23 cellular contexts compared by ENCODE assay signal in genomic region chr1:46423574-46424240, GRCh38. TPM values are rescaled to one million over a fixed set of nuclear protein-coding genes. Genes with fewer than 3 reads are reported as not detected.
DNase-seq lines count a peak whose midpoint lies in the region; TF ChIP-seq lines count a peak whose summit lies in the region.
"Had no signal": no experiment of that assay in that cellular context is flagged by ENCODE, and none has a peak within 500 bp of the region (broad histone marks: within the 10 kb centered on the region; RNA-seq: fewer than 3 reads in every experiment).

No MANE protein-coding gene starts in this region.

- CTCF ChIA-PET in activated naive CD4-positive, alpha-beta T cell treated with anti-CD3 and anti-CD28 coated beads, Interleukin-2, amount 10 ng/mL, durations not matched to agents 7 days and 5 days (lab: Charles Lee): no interaction called here
- CTCF ChIA-PET in activated CD4-positive, alpha-beta memory T cell treated with anti-CD3 and anti-CD28 coated beads, Interleukin-2, amount 10 ng/mL, durations not matched to agents 7 days and 5 days (lab: Charles Lee): interaction anchor here (2.8 kb wide), 1 partner anchor 10 kb away, joined by 12 read pairs; no protein-coding TSS in a partner anchor

- H3K27me3 Mint-ChIP-seq in activated naive CD4-positive, alpha-beta T cell treated with anti-CD3 and anti-CD28 coated beads, Interleukin-2, amount 10 ng/mL, durations not matched to agents 7 days and 5 days: peaks cover 50% of the 10 kb centered on the region
- peaks cover 15% of the 10 kb centered on the region for H3K27me3 Mint-ChIP-seq in activated CD4-positive, alpha-beta memory T cell treated with anti-CD3 and anti-CD28 coated beads, Interleukin-2, amount 10 ng/mL, durations not matched to agents 7 days and 5 days
- H3K27me3 Mint-ChIP-seq in activated naive CD8-positive, alpha-beta T cell treated with anti-CD3 and anti-CD28 coated beads for 36 hours: peaks cover 13% of the 10 kb centered on the region

- no peak overlapping the region for H3K4me3 ChIP-seq in epithelial cell of esophagus (ENCODE audit: low read length)
- H3K4me3 ChIP-seq: MG63 had no signal

- H3K27ac Mint-ChIP-seq in activated naive CD4-positive, alpha-beta T cell treated with anti-CD3 and anti-CD28 coated beads, Interleukin-2, amount 10 ng/mL, durations not matched to agents 7 days and 5 days: no peak overlapping the region
- H3K27ac Mint-ChIP-seq in activated CD4-positive, alpha-beta memory T cell treated with anti-CD3 and anti-CD28 coated beads, Interleukin-2, amount 10 ng/mL, durations not matched to agents 7 days and 5 days: peak overlapping the region; percentile 88
- no peak overlapping the region for H3K27ac Mint-ChIP-seq in activated naive CD8-positive, alpha-beta T cell treated with anti-CD3 and anti-CD28 coated beads for 36 hours

- no peaks in the 10 kb centered on the region for H3K36me3 Mint-ChIP-seq in activated naive CD4-positive, alpha-beta T cell treated with anti-CD3 and anti-CD28 coated beads, Interleukin-2, amount 10 ng/mL, durations not matched to agents 7 days and 5 days
- no peaks in the 10 kb centered on the region for H3K36me3 Mint-ChIP-seq in activated CD4-positive, alpha-beta memory T cell treated with anti-CD3 and anti-CD28 coated beads, Interleukin-2, amount 10 ng/mL, durations not matched to agents 7 days and 5 days (ENCODE audit: low read depth)
- H3K36me3 Mint-ChIP-seq in activated naive CD8-positive, alpha-beta T cell treated with anti-CD3 and anti-CD28 coated beads for 36 hours: no peaks in the 10 kb centered on the region

- no peak overlapping the region for H3K4me3 Mint-ChIP-seq in activated naive CD4-positive, alpha-beta T cell treated with anti-CD3 and anti-CD28 coated beads, Interleukin-2, amount 10 ng/mL, durations not matched to agents 7 days and 5 days
- peak overlapping the region; percentile 65 for H3K4me3 Mint-ChIP-seq in activated CD4-positive, alpha-beta memory T cell treated with anti-CD3 and anti-CD28 coated beads, Interleukin-2, amount 10 ng/mL, durations not matched to agents 7 days and 5 days
- no peak overlapping the region for H3K4me3 Mint-ChIP-seq in activated naive CD8-positive, alpha-beta T cell treated with anti-CD3 and anti-CD28 coated beads for 36 hours

- no peaks in the 10 kb centered on the region for H3K9me3 Mint-ChIP-seq in activated naive CD4-positive, alpha-beta T cell treated with anti-CD3 and anti-CD28 coated beads, Interleukin-2, amount 10 ng/mL, durations not matched to agents 7 days and 5 days
- no peaks in the 10 kb centered on the region for H3K9me3 Mint-ChIP-seq in activated CD4-positive, alpha-beta memory T cell treated with anti-CD3 and anti-CD28 coated beads, Interleukin-2, amount 10 ng/mL, durations not matched to agents 7 days and 5 days
- no peaks in the 10 kb centered on the region for H3K9me3 Mint-ChIP-seq in activated naive CD8-positive, alpha-beta T cell treated with anti-CD3 and anti-CD28 coated beads for 36 hours

- POLR2A ChIA-PET in activated CD4-positive, alpha-beta memory T cell treated with anti-CD3 and anti-CD28 coated beads, Interleukin-2, amount 10 ng/mL, durations not matched to agents 7 days and 5 days (lab: Charles Lee): interaction anchor here (4.2 kb wide), 1 partner anchor 9 kb away, joined by 26 read pairs; no protein-coding TSS in a partner anchor

- peaks cover 4% of the 10 kb centered on the region for H3K4me1 Mint-ChIP-seq in activated naive CD4-positive, alpha-beta T cell treated with anti-CD3 and anti-CD28 coated beads, Interleukin-2, amount 10 ng/mL, durations not matched to agents 7 days and 5 days
- H3K4me1 Mint-ChIP-seq in activated CD4-positive, alpha-beta memory T cell treated with anti-CD3 and anti-CD28 coated beads, Interleukin-2, amount 10 ng/mL, durations not matched to agents 7 days and 5 days: peaks cover 36% of the 10 kb centered on the region
- no peaks in the 10 kb centered on the region for H3K4me1 Mint-ChIP-seq in activated naive CD8-positive, alpha-beta T cell treated with anti-CD3 and anti-CD28 coated beads for 36 hours

- peak; percentile 27 for DNase-seq in activated naive CD4-positive, alpha-beta T cell treated with Interleukin-2 at 50 U/mL for 16 hours
- DNase-seq in activated naive CD4-positive, alpha-beta T cell treated with anti-CD3 and anti-CD28 coated beads, Interleukin-2, amount 10 ng/mL, durations not matched to agents 7 days and 5 days: no peak
- no peak for DNase-seq in activated CD4-positive, alpha-beta memory T cell treated with anti-CD3 and anti-CD28 coated beads, Interleukin-2, amount 10 ng/mL, durations not matched to agents 7 days and 5 days
- peak; percentile 14 for DNase-seq in epithelial cell of esophagus (ENCODE audit: low read depth)
- no peak for DNase-seq in Ammon's horn (ENCODE audit: low spot score)
- no peak for DNase-seq in activated naive CD8-positive, alpha-beta T cell treated with anti-CD3 and anti-CD28 coated beads for 36 hours
- no peak for DNase-seq in HT-29 (ENCODE audit: low spot score)
- no peak for DNase-seq in NCI-H524 treated with DMSO at 0.1 percent for 48 hours (lab: John Stamatoyannopoulos, UW)
- DNase-seq: 8988T; COR-L47; DMS79; H7; MG63; NCI-H1092; NCI-H1436 treated with DMSO at 0.1 percent for 48 hours; NCI-H2029; NCI-H226; NCI-H510A treated with DMSO at 0.1 percent for 48 hours; NCI-H774; NK-92 treated with Interleukin-12 subunit alpha and Interleukin-12 subunit beta, amount 100 ng/mL, for 24 hours; SIG-M5; SK-N-SH had no signal

- no peak for TF ChIP-seq CTCF in epithelial cell of esophagus (IDR thresholded peaks at IDR 0.05; ENCODE audit: insufficient read depth, low read depth, low read length, missing control alignments)

RNA-seq across cellular contexts. Expression of gene FAAH, which starts 29.6 kb away (rescaled TPM):
- total RNA-seq in activated CD4-positive, alpha-beta memory T cell treated with anti-CD3 and anti-CD28 coated beads, Interleukin-2, amount 10 ng/mL, durations not matched to agents 7 days and 5 days: 1 to 10 TPM; 4.0 to 4.3 TPM
- 1 to 10 TPM; 2.8 to 3.4 TPM for total RNA-seq in activated naive CD8-positive, alpha-beta T cell treated with anti-CD3 and anti-CD28 coated beads for 36 hours
- 53.2 and 62.9 TPM in 2 replicates for total RNA-seq in HT-29 (2014; rRNA removed; shearing (Covaris generic))
- total RNA-seq: LHCN-M2 had no signal

Comparison
In these comparisons a context has a peak if more than half of its experiments do, and no peak if none do; other contexts are left out.
1. DNase-seq: peak in activated naive CD4-positive, alpha-beta T cell treated with Interleukin-2 at 50 U/mL for 16 hours (single experiment) and epithelial cell of esophagus (single experiment); none in activated naive CD4-positive, alpha-beta T cell treated with anti-CD3 and anti-CD28 coated beads, Interleukin-2, amount 10 ng/mL, durations not matched to agents 7 days and 5 days (single experiment), activated CD4-positive, alpha-beta memory T cell treated with anti-CD3 and anti-CD28 coated beads, Interleukin-2, amount 10 ng/mL, durations not matched to agents 7 days and 5 days (single experiment), Ammon's horn (single experiment), activated naive CD8-positive, alpha-beta T cell treated with anti-CD3 and anti-CD28 coated beads for 36 hours (single experiment), HT-29 (single experiment) and NCI-H524 treated with DMSO at 0.1 percent for 48 hours (single experiment).
2. RNA of gene FAAH, which starts 29.6 kb away (total RNA-seq): 53.2 to 62.9 TPM in HT-29; 4.0 to 4.3 TPM in activated CD4-positive, alpha-beta memory T cell treated with anti-CD3 and anti-CD28 coated beads, Interleukin-2, amount 10 ng/mL, durations not matched to agents 7 days and 5 days and 2.8 to 3.4 TPM in activated naive CD8-positive, alpha-beta T cell treated with anti-CD3 and anti-CD28 coated beads for 36 hours; every median in the first group is over 10 times any median in the second.